In genomic region chr17:63987616-63988478, GRCh38 we compare ENCODE assay signal across 2 cellular contexts.
TF ChIP-seq lines count a peak whose summit lies in the region.

No MANE protein-coding gene starts in this region.

TF ChIP-seq in GM23338, 12 proteins besides CTCF, POLR2A, EP300 and RAD21:
- TF ChIP-seq POLR2AphosphoS5 (IDR thresholded peaks at IDR 0.05; ENCODE audit: low read depth) (no peak), ZNF114 (CRISPR knock-in tag; IDR thresholded peaks at IDR 0.05) (no peak), STAT1 (IDR thresholded peaks at IDR 0.05; ENCODE audit: unreplicated experiment) (no peak), JUNB (IDR thresholded peaks at IDR 0.05; ENCODE audit: unreplicated experiment) (no peak), EZH2 (IDR thresholded peaks at IDR 0.05; ENCODE audit: low read depth, unreplicated experiment) (no peak), EZH2phosphoT487 (IDR thresholded peaks at IDR 0.05; ENCODE audit: unreplicated experiment) (no peak), CREB1 (CRISPR knock-in tag; IDR thresholded peaks at IDR 0.05; ENCODE audit: low read depth) (no peak), ETS1 (IDR thresholded peaks at IDR 0.05) (no peak), NANOG (IDR thresholded peaks at IDR 0.05; ENCODE audit: borderline replicate concordance) (no peak), ZNF331 (CRISPR knock-in tag; IDR thresholded peaks at IDR 0.05; ENCODE audit: low read depth) (no peak), REST (IDR thresholded peaks at IDR 0.05; ENCODE audit: unreplicated experiment) (no peak)
- TF ChIP-seq, protein P1, sequence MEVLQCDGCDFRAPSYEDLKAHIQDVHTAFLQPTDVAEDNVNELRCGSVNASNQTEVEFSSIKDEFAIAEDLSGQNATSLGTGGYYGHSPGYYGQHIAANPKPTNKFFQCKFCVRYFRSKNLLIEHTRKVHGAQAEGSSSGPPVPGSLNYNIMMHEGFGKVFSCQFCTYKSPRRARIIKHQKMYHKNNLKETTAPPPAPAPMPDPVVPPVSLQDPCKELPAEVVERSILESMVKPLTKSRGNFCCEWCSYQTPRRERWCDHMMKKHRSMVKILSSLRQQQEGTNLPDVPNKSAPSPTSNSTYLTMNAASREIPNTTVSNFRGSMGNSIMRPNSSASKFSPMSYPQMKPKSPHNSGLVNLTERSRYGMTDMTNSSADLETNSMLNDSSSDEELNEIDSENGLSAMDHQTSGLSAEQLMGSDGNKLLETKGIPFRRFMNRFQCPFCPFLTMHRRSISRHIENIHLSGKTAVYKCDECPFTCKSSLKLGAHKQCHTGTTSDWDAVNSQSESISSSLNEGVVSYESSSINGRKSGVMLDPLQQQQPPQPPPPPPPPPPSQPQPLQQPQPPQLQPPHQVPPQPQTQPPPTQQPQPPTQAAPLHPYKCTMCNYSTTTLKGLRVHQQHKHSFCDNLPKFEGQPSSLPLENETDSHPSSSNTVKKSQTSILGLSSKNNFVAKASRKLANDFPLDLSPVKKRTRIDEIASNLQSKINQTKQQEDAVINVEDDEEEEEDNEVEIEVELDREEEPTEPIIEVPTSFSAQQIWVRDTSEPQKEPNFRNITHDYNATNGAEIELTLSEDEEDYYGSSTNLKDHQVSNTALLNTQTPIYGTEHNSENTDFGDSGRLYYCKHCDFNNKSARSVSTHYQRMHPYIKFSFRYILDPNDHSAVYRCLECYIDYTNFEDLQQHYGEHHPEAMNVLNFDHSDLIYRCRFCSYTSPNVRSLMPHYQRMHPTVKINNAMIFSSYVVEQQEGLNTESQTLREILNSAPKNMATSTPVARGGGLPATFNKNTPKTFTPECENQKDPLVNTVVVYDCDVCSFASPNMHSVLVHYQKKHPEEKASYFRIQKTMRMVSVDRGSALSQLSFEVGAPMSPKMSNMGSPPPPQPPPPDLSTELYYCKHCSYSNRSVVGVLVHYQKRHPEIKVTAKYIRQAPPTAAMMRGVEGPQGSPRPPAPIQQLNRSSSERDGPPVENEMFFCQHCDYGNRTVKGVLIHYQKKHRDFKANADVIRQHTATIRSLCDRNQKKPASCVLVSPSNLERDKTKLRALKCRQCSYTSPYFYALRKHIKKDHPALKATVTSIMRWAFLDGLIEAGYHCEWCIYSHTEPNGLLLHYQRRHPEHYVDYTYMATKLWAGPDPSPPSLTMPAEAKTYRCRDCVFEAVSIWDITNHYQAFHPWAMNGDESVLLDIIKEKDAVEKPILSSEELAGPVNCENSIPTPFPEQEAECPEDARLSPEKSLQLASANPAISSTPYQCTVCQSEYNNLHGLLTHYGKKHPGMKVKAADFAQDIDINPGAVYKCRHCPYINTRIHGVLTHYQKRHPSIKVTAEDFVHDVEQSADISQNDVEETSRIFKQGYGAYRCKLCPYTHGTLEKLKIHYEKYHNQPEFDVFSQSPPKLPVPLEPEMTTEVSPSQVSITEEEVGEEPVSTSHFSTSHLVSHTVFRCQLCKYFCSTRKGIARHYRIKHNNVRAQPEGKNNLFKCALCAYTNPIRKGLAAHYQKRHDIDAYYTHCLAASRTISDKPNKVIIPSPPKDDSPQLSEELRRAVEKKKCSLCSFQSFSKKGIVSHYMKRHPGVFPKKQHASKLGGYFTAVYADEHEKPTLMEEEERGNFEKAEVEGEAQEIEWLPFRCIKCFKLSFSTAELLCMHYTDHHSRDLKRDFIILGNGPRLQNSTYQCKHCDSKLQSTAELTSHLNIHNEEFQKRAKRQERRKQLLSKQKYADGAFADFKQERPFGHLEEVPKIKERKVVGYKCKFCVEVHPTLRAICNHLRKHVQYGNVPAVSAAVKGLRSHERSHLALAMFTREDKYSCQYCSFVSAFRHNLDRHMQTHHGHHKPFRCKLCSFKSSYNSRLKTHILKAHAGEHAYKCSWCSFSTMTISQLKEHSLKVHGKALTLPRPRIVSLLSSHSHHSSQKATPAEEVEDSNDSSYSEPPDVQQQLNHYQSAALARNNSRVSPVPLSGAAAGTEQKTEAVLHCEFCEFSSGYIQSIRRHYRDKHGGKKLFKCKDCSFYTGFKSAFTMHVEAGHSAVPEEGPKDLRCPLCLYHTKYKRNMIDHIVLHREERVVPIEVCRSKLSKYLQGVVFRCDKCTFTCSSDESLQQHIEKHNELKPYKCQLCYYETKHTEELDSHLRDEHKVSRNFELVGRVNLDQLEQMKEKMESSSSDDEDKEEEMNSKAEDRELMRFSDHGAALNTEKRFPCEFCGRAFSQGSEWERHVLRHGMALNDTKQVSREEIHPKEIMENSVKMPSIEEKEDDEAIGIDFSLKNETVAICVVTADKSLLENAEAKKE (CRISPR knock-in tag; IDR thresholded peaks at IDR 0.05): no peak

TF ChIP-seq in H1, 55 proteins besides CTCF, POLR2A, EP300 and RAD21:
- TF ChIP-seq SP2 (IDR thresholded peaks at IDR 0.05; ENCODE audit: low read length) (no peak), CHD1 (IDR thresholded peaks at IDR 0.05; ENCODE audit: low read depth, low read length) (no peak), RXRA (IDR thresholded peaks at IDR 0.05; ENCODE audit: insufficient read depth, low read depth, low read length) (no peak), ASH2L (IDR thresholded peaks at IDR 0.05; ENCODE audit: low read length) (no peak), KDM4A (IDR thresholded peaks at IDR 0.05; ENCODE audit: low read depth, low read length, severe bottlenecking) (no peak)
TF ChIP-seq in H1: peak in this region for 0.
